In the genomic region with DNA sequence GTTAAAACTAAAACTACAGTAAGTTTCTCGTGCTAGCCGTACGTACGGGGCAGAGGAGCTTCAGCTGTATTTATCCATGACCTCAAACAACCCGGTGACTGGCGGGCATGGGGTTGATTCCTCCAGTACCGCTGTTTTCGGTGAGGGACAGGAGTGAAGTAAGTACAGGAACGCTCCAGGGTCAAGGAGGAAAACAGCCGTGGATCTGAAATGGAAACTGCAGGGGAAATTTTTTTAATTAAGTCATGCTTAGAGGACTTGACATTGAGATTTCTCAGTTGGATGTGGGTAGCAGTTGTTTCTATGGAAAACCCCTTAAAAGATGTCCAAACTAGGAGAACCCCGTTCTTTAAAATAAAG, we compare ENCODE assay signal across 8 cellular contexts. TPM values are rescaled to one million over a fixed set of nuclear protein-coding genes. Genes with fewer than 3 reads are reported as not detected.
DNase-seq lines count a peak whose midpoint lies in the region; ATAC-seq, FAIRE-seq and TF ChIP-seq lines count a peak whose summit lies in the region.

No MANE protein-coding gene starts in this region.

- no peak for FAIRE-seq in H1 (lab: Jason Lieb, UNC)

- H3K23ac ChIP-seq in H1 (ENCODE audit: insufficient read length), result no peak overlapping the region

- H3K4me1 ChIP-seq in PC-3 (ENCODE audit: insufficient read depth, low read length) (peaks cover 31% of the 10 kb centered on the region), H1 (replicated peaks in 1 of 4; ENCODE audit: control insufficient read depth in 3 of 4, insufficient read depth in 4 of 4, low read length in 3 of 4) (peaks cover 7 to 18% (median 8%) of the 10 kb centered on the region in 4 experiments)

- no peaks in the 10 kb centered on the region for H3F3A ChIP-seq in PC-3 (ENCODE audit: low read length, unreplicated experiment)

- H3K79me1 ChIP-seq in H1 (ENCODE audit: low read depth, low read length), result 0 out of 2 replicates have a peak, but pooled peaks cover 8% of the 10 kb centered on the region

- no peaks in the 10 kb centered on the region for H3K9me3 Mint-ChIP-seq in naive thymus-derived CD8-positive, alpha-beta T cell

- no peak overlapping the region for H3K14ac ChIP-seq in H1 (ENCODE audit: insufficient read length)

- no peak overlapping the region for H4K5ac ChIP-seq in H1 (ENCODE audit: insufficient read length, low read depth, low read length)

- H3K4me3 ChIP-seq in PC-3 (ENCODE audit: low read length) (peak overlapping the region; percentile 88), H1 (ENCODE audit: extremely low read depth in 1 of 4, insufficient read depth in 2 of 4, low read depth in 3 of 4, low read length in 4 of 4) (peak overlapping the region; percentile 85 to 99 (median 88))

- H3K4me1 Mint-ChIP-seq in naive thymus-derived CD8-positive, alpha-beta T cell, result peaks cover 34 to 70% (median 61%) of the 10 kb centered on the region in 4 donors

- H3K4me3 Mint-ChIP-seq in naive thymus-derived CD8-positive, alpha-beta T cell, result peak overlapping the region; percentile 55 to 92 (median 90)

- H3K4me2 ChIP-seq in PC-3 (ENCODE audit: low read length) (peak overlapping the region; percentile 93), H1 (ENCODE audit: insufficient read depth in 1 of 2, low read depth in 2 of 2, low read length in 2 of 2) (peak overlapping the region; percentile 68 to 81)

- H3K36me3 Mint-ChIP-seq in naive thymus-derived CD8-positive, alpha-beta T cell, result peaks cover 0 to 17% (median 0%) of the 10 kb centered on the region in 3 donors

- H3K79me2 ChIP-seq in PC-3 (ENCODE audit: low read length), result peaks cover 56% of the 10 kb centered on the region
- H3K79me2 ChIP-seq in H1 (ENCODE audit: control insufficient read depth in 1 of 2, insufficient read depth in 2 of 2, low read length in 2 of 2), result peaks cover 24 to 58% of the 10 kb centered on the region in 2 experiments

- no peak overlapping the region for H2BK5ac ChIP-seq in H1 (ENCODE audit: low read depth, low read length)

- H3K27me3 ChIP-seq in PC-3 (ENCODE audit: low read length), result no peaks in the 10 kb centered on the region
- peaks cover 0 to 9% (median 5%) of the 10 kb centered on the region in 4 experiments; a peak in 2 of 7 replicates for H3K27me3 ChIP-seq in H1 (replicated peaks in 1 of 4; ENCODE audit: control insufficient read depth in 3 of 4, extremely low read depth in 1 of 4, insufficient read depth in 3 of 4, low read length in 3 of 4)

- peak overlapping the region; percentile 56 to 89 (median 81) for H3K27ac Mint-ChIP-seq in naive thymus-derived CD8-positive, alpha-beta T cell

- H3K27ac ChIP-seq in PC-3 (ENCODE audit: low read length) (no peak overlapping the region), H1 (ENCODE audit: low read depth, low read length) (0 out of 2 replicates have a peak overlapping the region, but pooled peaks have one; percentile 38)

- TF ChIP-seq CTCF in PC-3 (conservative IDR thresholded peaks at IDR 0.05; ENCODE audit: low read depth, low read length) (no peak), H1 (IDR thresholded peaks at IDR 0.05; ENCODE audit: control extremely low read depth in 1 of 3, insufficient read depth in 1 of 3, low read depth in 1 of 3, low read length in 3 of 3) (no peak)

- H3K18ac ChIP-seq in H1 (ENCODE audit: extremely low read depth, low read length), result no peak overlapping the region

- intact Hi-C loops in PC-3 (cut with micrococcal nuclease), result no loop called here

- peaks cover 34% of the 10 kb centered on the region for H4K20me1 ChIP-seq in PC-3 (ENCODE audit: low read length)
- H4K20me1 ChIP-seq in H1 (replicated peaks in 1 of 2; ENCODE audit: control insufficient read depth in 1 of 2, insufficient read depth in 2 of 2, low read length in 2 of 2), result peaks cover 19 to 26% of the 10 kb centered on the region in 2 experiments

- no peak overlapping the region for H2AK5ac ChIP-seq in H1 (ENCODE audit: low read depth, low read length)

- H3K9ac ChIP-seq in PC-3 (ENCODE audit: low read length) (peak overlapping the region; percentile 86), H1 (replicated peaks in 1 of 4; ENCODE audit: extremely low read depth in 1 of 4, low read depth in 3 of 4, low read length in 3 of 4) (peak overlapping the region; percentile 56 to 86 (median 65))

- peaks cover 7% of the 10 kb centered on the region; the same call in 1 of the 2 replicates for H3K23me2 ChIP-seq in H1 (ENCODE audit: low read depth, low read length)

- H2BK120ac ChIP-seq in H1 (replicated peaks; ENCODE audit: low read depth, low read length), result no peak overlapping the region

- H2AFZ ChIP-seq in PC-3 (ENCODE audit: low read length) (peak overlapping the region; percentile 38), H1 (ENCODE audit: low read length) (no peak overlapping the region)

- H4K91ac ChIP-seq in H1 (replicated peaks; ENCODE audit: insufficient read length, low read length), result no peak overlapping the region

- H2BK15ac ChIP-seq in H1 (ENCODE audit: low read length), result no peak overlapping the region

- no peak for TF ChIP-seq RAD21 in H1 (IDR thresholded peaks at IDR 0.05 in 1 of 2, conservative IDR thresholded peaks at IDR 0.05 in 1 of 2; ENCODE audit: low read depth in 2 of 2, low read length in 2 of 2)

- CTCF ChIA-PET in PC-3 (lab: Charles Lee), result no interaction called here
- CTCF ChIA-PET in H1 (lab: Charles Lee; ENCODE audit: partially characterized antibody), result interaction anchor here (2.5 kb wide), 1 partner anchor 10 kb away, joined by 14 read pairs; no protein-coding TSS in a partner anchor

- H4K8ac ChIP-seq in H1 (ENCODE audit: extremely low read depth, insufficient read depth, low read length), result no peak overlapping the region

- H3K27me3 Mint-ChIP-seq in naive thymus-derived CD8-positive, alpha-beta T cell, result peaks cover 0 to 6% (median 0%) of the 10 kb centered on the region in 5 donors

- POLR2A ChIA-PET in PC-3 (lab: Charles Lee; ENCODE audit: unreplicated experiment) (no interaction called here), H1 (lab: Charles Lee; ENCODE audit: partially characterized antibody) (interaction anchor here (0.9 to 1.0 kb wide), 2 partner anchors 10 to 12 kb away, joined by 3 to 4 read pairs; no protein-coding TSS in a partner anchor)
- POLR2A ChIA-PET in naive thymus-derived CD8-positive, alpha-beta T cell (lab: Charles Lee), result no interaction called here

- no peak overlapping the region for H3K56ac ChIP-seq in H1 (replicated peaks; ENCODE audit: insufficient read length, low read depth, low read length)

- ATAC-seq in GM18511 (IDR thresholded peaks at IDR 0.05; ENCODE audit: unreplicated experiment) (peak; percentile 13), PC-3 (0 out of 2 replicates have a peak, but pooled peaks have one; percentile 2), HG03095 (IDR thresholded peaks at IDR 0.05; ENCODE audit: unreplicated experiment) (no peak), HG02678 (IDR thresholded peaks at IDR 0.05; ENCODE audit: unreplicated experiment) (no peak)
- ATAC-seq in naive thymus-derived CD8-positive, alpha-beta T cell, result no peak

- no peak overlapping the region for H3K4ac ChIP-seq in H1 (replicated peaks; ENCODE audit: insufficient read length, low read depth, low read length)

- H3K9me2 ChIP-seq in PC-3 (replicated peaks; ENCODE audit: low read length), result no peaks in the 10 kb centered on the region

- BruUV-seq in PC-3 (replicated peaks; lab: Mats Ljungman, UMichigan), result TSS peak; percentile 39

- H2BK20ac ChIP-seq in H1 (ENCODE audit: low read length), result no peak overlapping the region

- no peaks in the 10 kb centered on the region for H3K36me3 ChIP-seq in PC-3 (ENCODE audit: low read depth, low read length)
- peaks cover 0 to 8% (median 2%) of the 10 kb centered on the region in 4 experiments; a peak in 3 of 8 replicates for H3K36me3 ChIP-seq in H1 (ENCODE audit: control insufficient read depth in 2 of 4, insufficient read depth in 4 of 4, low read length in 3 of 4)

- no peak for TF ChIP-seq EP300 in H1 (IDR thresholded peaks at IDR 0.05; ENCODE audit: borderline replicate concordance in 1 of 2, low read depth in 2 of 2, low read length in 2 of 2)

- DNase-seq in PC-3, result peak; percentile 18
- no peak for DNase-seq in H1 (ENCODE audit: low read depth in 1 of 2, low spot score in 2 of 2)
- DNase-seq in naive thymus-derived CD8-positive, alpha-beta T cell, result no peak
- DNase-seq in retina, result no peak
- no peak for DNase-seq in DMS153 treated with DMSO at 0.1 percent for 48 hours (lab: John Stamatoyannopoulos, UW; ENCODE audit: unreplicated experiment)

- H2BK12ac ChIP-seq in H1 (ENCODE audit: low read depth, low read length), result no peak overlapping the region

- no peaks in the 10 kb centered on the region for H3K9me3 ChIP-seq in PC-3 (ENCODE audit: low read length)
- no peaks in the 10 kb centered on the region for H3K9me3 ChIP-seq in H1 (ENCODE audit: insufficient read depth in 2 of 2, low read depth in 1 of 2, low read length in 1 of 2)

- TF ChIP-seq POLR2A in H1 (IDR thresholded peaks at IDR 0.05; ENCODE audit: control extremely low read depth in 1 of 2, low read depth in 2 of 2, low read length in 2 of 2), result no peak

- 8% methylated on average over 11 of the region's 11 CpGs; no CpG with 5 or more reads in 1 of the 2 experiments for WGBS in H1 (ENCODE audit: extremely low coverage in 1 of 2, insufficient coverage in 1 of 2, insufficient read length in 1 of 2, insufficient replicate concordance in 2 of 2, low coverage in 1 of 2, low lambda C conversion rate in 2 of 2, missing lambda C conversion rate in 1 of 2), 2 experiments

TF ChIP-seq in H1, 55 proteins besides CTCF, POLR2A, EP300 and RAD21:
- TF ChIP-seq CEBPB (IDR thresholded peaks at IDR 0.05; ENCODE audit: low read depth, low read length) (no peak), ASH2L (IDR thresholded peaks at IDR 0.05; ENCODE audit: low read length) (peak; percentile 4)

RNA-seq across cellular contexts. Expression of a gene that starts 1.2 kb away (rescaled TPM):
- 50.9 and 54.9 TPM in 2 replicates for total RNA-seq in PC-3 (2014; rRNA removed)
- total RNA-seq in H1 (2021; fragmentation: NEBNext Ultra II Directional; extraction: Animal tissue kit (Norgen Biotek cat#: 25700)), result 42.1 and 45.9 TPM in 2 replicates
- 11.6 and 19.7 TPM in 2 replicates for polyA plus RNA-seq in H1 (2011; rRNA removed)
- 25.6 TPM for polyA plus RNA-seq in H1 (2011; cell fraction: cytosol; rRNA removed)
- 14.5 TPM for polyA plus RNA-seq in H1 (2011; cell fraction: nucleus; rRNA removed)
- 26.6 to 45.7 TPM (median 29.0 TPM) in 4 replicates for polyA plus RNA-seq in H1 (2012, experiment 1 of 2)
- 12.6 TPM for polyA plus RNA-seq in H1 (2012, experiment 2 of 2)
- polyA plus RNA-seq in H1 (2013, experiment 1 of 2), result 41.6 TPM
- polyA plus RNA-seq in H1 (2013, experiment 2 of 2), result 35.7 TPM
- polyA minus RNA-seq in H1 (2011; rRNA and poly(A)+ RNA removed), result 14.5 and 18.1 TPM in 2 replicates
- polyA minus RNA-seq in H1 (2011; cell fraction: cytosol; rRNA and poly(A)+ RNA removed), result 22.2 TPM
- polyA minus RNA-seq in H1 (2011; cell fraction: nucleus; rRNA and poly(A)+ RNA removed), result 37.2 TPM
- 10 to 100 TPM; 23.3 to 23.7 TPM for total RNA-seq in naive thymus-derived CD8-positive, alpha-beta T cell
- under 1 TPM; 0.24 to 0.33 (median 0.26) TPM for polyA plus RNA-seq in naive thymus-derived CD8-positive, alpha-beta T cell

Comparison
In these comparisons a context has a peak if more than half of its experiments do, and no peak if none do; other contexts are left out.
1. ATAC-seq: peak in GM18511 (single experiment) and PC-3 (single experiment); none in naive thymus-derived CD8-positive, alpha-beta T cell (0 of 2), HG03095 (single experiment) and HG02678 (single experiment).